13 cellular contexts compared by ENCODE assay signal in the genomic region with DNA sequence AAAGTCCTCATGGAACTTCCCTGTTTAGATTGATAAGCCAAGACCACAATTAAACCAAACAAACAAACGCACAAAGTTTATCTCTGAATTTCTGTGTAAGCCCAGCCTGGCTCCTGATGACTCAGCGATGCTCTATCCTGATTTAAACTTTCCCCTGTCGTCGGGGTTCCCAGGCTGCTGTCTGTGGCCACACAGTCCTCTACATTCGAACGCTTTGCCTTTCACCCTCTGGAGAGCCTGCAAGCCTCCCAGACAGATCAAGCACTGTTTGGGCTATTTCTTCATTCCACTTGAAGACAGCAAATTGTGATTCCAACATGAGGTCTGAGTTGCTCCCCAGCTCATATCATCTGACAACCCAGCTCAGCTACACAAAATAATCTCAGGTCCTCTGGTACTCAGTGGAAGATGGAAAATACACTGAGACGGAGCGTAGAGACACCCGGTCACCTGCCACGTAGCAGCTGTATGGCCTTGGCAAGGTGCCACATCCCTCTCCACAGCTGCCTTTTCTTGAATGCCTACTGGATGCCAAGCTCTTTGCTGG. TPM values are rescaled to one million over a fixed set of nuclear protein-coding genes. Genes with fewer than 3 reads are reported as not detected.
DNase-seq lines count a peak whose midpoint lies in the region; ATAC-seq and TF ChIP-seq lines count a peak whose summit lies in the region.
"Had no signal": no experiment of that assay in that cellular context is flagged by ENCODE, and none has a peak within 500 bp of the region (broad histone marks: within the 10 kb centered on the region; RNA-seq: fewer than 3 reads in every experiment).

No MANE protein-coding gene starts in this region.

- no CpG with 5 or more reads among the region's 10 CpGs for WGBS in neuronal stem cell (ENCODE audit: extremely low coverage in 2 of 2, insufficient read length in 2 of 2, insufficient replicate concordance in 1 of 2), 2 donors

- H3K4me1 Mint-ChIP-seq in endothelial cell (ENCODE audit: unreplicated experiment): peaks cover 35% of the 10 kb centered on the region
- H3K4me1 Mint-ChIP-seq in CD4-positive, alpha-beta T cell (ENCODE audit: low read depth): no peaks in the 10 kb centered on the region

- peak; percentile 20 for DNase-seq in Daoy (ENCODE audit: low read depth)
- peak; percentile 67 for DNase-seq in NCI-H510A treated with DMSO at 0.1 percent for 48 hours (lab: John Stamatoyannopoulos, UW)
- no peak for DNase-seq in endothelial cell (ENCODE audit: low spot score)
- DNase-seq in gastrocnemius medialis: no peak
- no peak for DNase-seq in CD4-positive, alpha-beta T cell
- no peak for DNase-seq in neuronal stem cell (ENCODE audit: low spot score)
- DNase-seq: activated CD4-positive, alpha-beta T cell treated with anti-CD3 and anti-CD28 coated beads for 36 hours; NCI-H1436 treated with DMSO at 0.1 percent for 48 hours had no signal

- peak overlapping the region in 3 of 4 donors; percentile 13 to 44 (median 14) for H3K27ac ChIP-seq in gastrocnemius medialis
- H3K27ac ChIP-seq in CD4-positive, alpha-beta T cell (ENCODE audit: low read depth, low read length): no peak overlapping the region
- no peak overlapping the region for H3K27ac ChIP-seq in neuronal stem cell (replicated peaks; ENCODE audit: low read length)

- no peak overlapping the region for H2BK12ac ChIP-seq in neuronal stem cell (ENCODE audit: low read length)

- CTCF ChIA-PET in CD4-positive, alpha-beta T cell (lab: Charles Lee): interaction anchor here (0.9 kb wide), 1 partner anchor 143 kb away, joined by 3 read pairs; no protein-coding TSS in a partner anchor

- H2BK5ac ChIP-seq in neuronal stem cell (ENCODE audit: low read length): no peak overlapping the region

- no peak overlapping the region for H2BK15ac ChIP-seq in neuronal stem cell (ENCODE audit: low read length)

- H3K4me2 ChIP-seq in neuronal stem cell (ENCODE audit: insufficient read depth, low read length, poor library complexity, severe bottlenecking): no peak overlapping the region

- POLR2A ChIA-PET in CD4-positive, alpha-beta T cell (lab: Charles Lee): no interaction called here

- H3K4me3 Mint-ChIP-seq in endothelial cell (ENCODE audit: unreplicated experiment): no peak overlapping the region
- no peak overlapping the region for H3K4me3 Mint-ChIP-seq in CD4-positive, alpha-beta T cell
- H3K4me3 Mint-ChIP-seq: activated CD4-positive, alpha-beta T cell treated with anti-CD3 and anti-CD28 coated beads for 36 hours; activated naive CD4-positive, alpha-beta T cell treated with anti-CD3 and anti-CD28 coated beads, Interleukin-2, amount 50 U/mL, for 24 hours had no signal

- no peaks in the 10 kb centered on the region for H3K9me3 Mint-ChIP-seq in endothelial cell (ENCODE audit: unreplicated experiment)
- no peaks in the 10 kb centered on the region for H3K9me3 Mint-ChIP-seq in CD4-positive, alpha-beta T cell
- H3K9me3 Mint-ChIP-seq: activated naive CD4-positive, alpha-beta T cell treated with anti-CD3 and anti-CD28 coated beads, Interleukin-2, amount 50 U/mL, for 24 hours had no signal

- H3K27ac Mint-ChIP-seq in endothelial cell (ENCODE audit: unreplicated experiment): peak overlapping the region; percentile 3
- no peak overlapping the region for H3K27ac Mint-ChIP-seq in CD4-positive, alpha-beta T cell
- H3K27ac Mint-ChIP-seq: activated CD4-positive, alpha-beta T cell treated with anti-CD3 and anti-CD28 coated beads for 36 hours; activated naive CD4-positive, alpha-beta T cell treated with anti-CD3 and anti-CD28 coated beads, Interleukin-2, amount 50 U/mL, for 24 hours; progenitor cell of endocrine pancreas had no signal

- in situ Hi-C loops in gastrocnemius medialis (cut with MboI; ENCODE audit: low sequenced_read_pairs in 4 of 4): loop anchor here (5.0 to 25.0 kb wide), 5 partner anchors 60 to 977 kb away; partner anchors contain the start of gene MYCN (in 1 of the 4)

- no peak overlapping the region for H3K23ac ChIP-seq in neuronal stem cell (ENCODE audit: low read depth, low read length, poor library complexity)

- H2AFZ ChIP-seq in neuronal stem cell (ENCODE audit: low read length): no peak overlapping the region

- H2AK5ac ChIP-seq in neuronal stem cell (ENCODE audit: low read depth, low read length): no peak overlapping the region

- no peak overlapping the region for H3K9ac ChIP-seq in neuronal stem cell (ENCODE audit: low read depth, low read length, poor library complexity)

- no peak overlapping the region for H3K18ac ChIP-seq in neuronal stem cell (ENCODE audit: low read length)

- H4K8ac ChIP-seq in neuronal stem cell (ENCODE audit: low read depth, low read length): no peak overlapping the region

- no peaks in the 10 kb centered on the region for H3K27me3 Mint-ChIP-seq in endothelial cell (ENCODE audit: unreplicated experiment)
- H3K27me3 Mint-ChIP-seq in CD4-positive, alpha-beta T cell: peaks cover 20% of the 10 kb centered on the region
- H3K27me3 Mint-ChIP-seq: activated naive CD4-positive, alpha-beta T cell treated with anti-CD3 and anti-CD28 coated beads, Interleukin-2, amount 50 U/mL, for 24 hours had no signal

- no peak for TF ChIP-seq POLR2A in gastrocnemius medialis (IDR thresholded peaks at IDR 0.05)

- H3K4me1 ChIP-seq in gastrocnemius medialis (peaks cover 8 to 23% of the 10 kb centered on the region in 2 donors), neuronal stem cell (ENCODE audit: control insufficient read depth in 2 of 2, insufficient read depth in 1 of 2, low read depth in 1 of 2, low read length in 2 of 2) (no peaks in the 10 kb centered on the region)

- intact Hi-C loops in gastrocnemius medialis (cut with DNase I; ENCODE audit: low total_unique reads): loop anchor here (10.0 kb wide), 1 partner anchor 110 kb away; no protein-coding TSS in a partner anchor
- intact Hi-C loops in CD4-positive, alpha-beta T cell (cut with DNase I, micrococcal nuclease): loop anchor here in 1 of 2 experiments (1.0 kb wide), 1 partner anchor 143 kb away; no protein-coding TSS in a partner anchor

- H3K36me3 ChIP-seq in gastrocnemius medialis: no peaks in the 10 kb centered on the region
- H3K36me3 ChIP-seq in neuronal stem cell (replicated peaks in 1 of 2; ENCODE audit: control insufficient read depth in 2 of 2, insufficient read depth in 2 of 2, low read length in 2 of 2): no peaks in the 10 kb centered on the region

- H3K4me3 ChIP-seq in gastrocnemius medialis: no peak overlapping the region
- H3K4me3 ChIP-seq in neuronal stem cell (ENCODE audit: low read length in 2 of 2): no peak overlapping the region

- ATAC-seq in gastrocnemius medialis (peak in 1 of 2 donors; percentile 39), HG02870 (IDR thresholded peaks at IDR 0.05; ENCODE audit: unreplicated experiment) (no peak)
- no peak for ATAC-seq in CD4-positive, alpha-beta T cell (ENCODE audit: poor library complexity)
- ATAC-seq: activated CD4-positive, alpha-beta T cell treated with anti-CD3 and anti-CD28 coated beads for 36 hours; HCT116 had no signal

- peaks cover 18% of the 10 kb centered on the region for H3K36me3 Mint-ChIP-seq in endothelial cell (ENCODE audit: low read depth, unreplicated experiment)
- no peaks in the 10 kb centered on the region for H3K36me3 Mint-ChIP-seq in CD4-positive, alpha-beta T cell (ENCODE audit: low read depth)
- H3K36me3 Mint-ChIP-seq: activated naive CD4-positive, alpha-beta T cell treated with anti-CD3 and anti-CD28 coated beads, Interleukin-2, amount 50 U/mL, for 24 hours had no signal

- no peak overlapping the region for H2BK120ac ChIP-seq in neuronal stem cell (ENCODE audit: low read depth, low read length)

- H3K9me3 ChIP-seq in gastrocnemius medialis (no peaks in the 10 kb centered on the region), neuronal stem cell (replicated peaks in 1 of 2; ENCODE audit: control insufficient read depth in 2 of 2, insufficient read depth in 1 of 2, low read depth in 1 of 2, low read length in 2 of 2) (no peaks in the 10 kb centered on the region)
- H3K9me3 ChIP-seq in CD4-positive, alpha-beta T cell (ENCODE audit: control insufficient read depth, low read length): no peaks in the 10 kb centered on the region

- no peak overlapping the region for H3K14ac ChIP-seq in neuronal stem cell (ENCODE audit: low read length)

- H3K4ac ChIP-seq in neuronal stem cell (ENCODE audit: low read length): no peak overlapping the region

- H3K27me3 ChIP-seq in gastrocnemius medialis (no peaks in the 10 kb centered on the region), neuronal stem cell (ENCODE audit: control insufficient read depth in 3 of 3, insufficient read depth in 3 of 3, low read depth in 1 of 3, low read length in 3 of 3) (no peaks in the 10 kb centered on the region)
- no peaks in the 10 kb centered on the region for H3K27me3 ChIP-seq in CD4-positive, alpha-beta T cell (ENCODE audit: control insufficient read depth, insufficient read depth, low read length)

- TF ChIP-seq CTCF in endothelial cell (IDR thresholded peaks at IDR 0.05; ENCODE audit: unreplicated experiment): no peak
- TF ChIP-seq CTCF in gastrocnemius medialis (IDR thresholded peaks at IDR 0.05 in 4 of 5, conservative IDR thresholded peaks at IDR 0.05 in 1 of 5): no peak
- no peak for TF ChIP-seq CTCF in CD4-positive, alpha-beta T cell (IDR thresholded peaks at IDR 0.05)

- no peak overlapping the region for H4K91ac ChIP-seq in neuronal stem cell (ENCODE audit: low read depth, low read length, poor library complexity)

- no peaks in the 10 kb centered on the region for H3K79me1 ChIP-seq in neuronal stem cell (ENCODE audit: low read depth, low read length)

RNA-seq across cellular contexts. Expression of gene CYRIA, which starts 51.2 kb away (rescaled TPM):
- total RNA-seq in Daoy (2014; rRNA removed; shearing (Covaris generic)): 0.48 and 0.80 TPM in 2 replicates
- total RNA-seq in endothelial cell (ENCODE audit: unreplicated experiment): 32.4 TPM
- 1 to 10 TPM; 3.3 to 8.0 (median 4.5) TPM for total RNA-seq in gastrocnemius medialis
- total RNA-seq in CD4-positive, alpha-beta T cell: 1 to 10 TPM; 1.3 TPM
- 2.1 TPM for polyA plus RNA-seq in neuronal stem cell (2013, experiment 1 of 2)
- 2.2 TPM for polyA plus RNA-seq in neuronal stem cell (2013, experiment 2 of 2)
- total RNA-seq: G401 had no signal

Comparison
In these comparisons a context has a peak if more than half of its experiments do, and no peak if none do; other contexts are left out.
1. DNase-seq: peak in Daoy (single experiment) and NCI-H510A treated with DMSO at 0.1 percent for 48 hours (single experiment); none in endothelial cell (single experiment), gastrocnemius medialis (0 of 2), CD4-positive, alpha-beta T cell (0 of 10) and neuronal stem cell (single experiment).
2. H3K27ac ChIP-seq: peak in gastrocnemius medialis (3 of 4); none in CD4-positive, alpha-beta T cell (single experiment) and neuronal stem cell (single experiment).